ENCODE assay signal across 17 cellular contexts in genomic region chr11:34558673-34559072, GRCh38.
"Had no signal": no experiment of that assay in that cellular context is flagged by ENCODE, and none has a peak within 500 bp of the region (broad histone marks: within the 10 kb centered on the region; RNA-seq: fewer than 3 reads in every experiment).

No MANE protein-coding gene starts in this region.

- DNase-seq: activated CD4-positive, alpha-beta T cell treated with anti-CD3 and anti-CD28 coated beads, Interleukin-2, amount 10 ng/mL, durations not matched to agents 7 days and 5 days; activated CD4-positive, CD25-positive, alpha-beta regulatory T cell; activated CD8-positive, alpha-beta memory T cell treated with anti-CD3 and anti-CD28 coated beads, Interleukin-2, amount 50 U/mL, for 4 hours; activated CD8-positive, alpha-beta T cell treated with anti-CD3 and anti-CD28 coated beads, Interleukin-2, amount 10 ng/mL, durations not matched to agents 7 days and 5 days; activated naive CD4-positive, alpha-beta T cell treated with anti-CD3 and anti-CD28 coated beads for 36 hours; activated T-cell treated with anti-CD3 and anti-CD28 coated beads, Interleukin-2, amount 50 U/mL, for 4 hours; anterior cingulate cortex; left cardiac atrium; natural killer cell; pancreas; sigmoid colon; spleen; stimulated activated CD8-positive, alpha-beta memory T cell treated with anti-CD3 and anti-CD28 coated beads, Interleukin-4, amount 100 ng/mL, for 48 hours; stimulated activated naive CD4-positive, alpha-beta T cell; T-cell; thyroid gland had no signal

- ATAC-seq: activated CD8-positive, alpha-beta T cell treated with anti-CD3 and anti-CD28 coated beads, Interleukin-2, amount 10 ng/mL, durations not matched to agents 7 days and 5 days; activated T-cell treated with anti-CD3 and anti-CD28 coated beads, Interleukin-2, amount 50 U/mL, for 4 hours; left cardiac atrium; natural killer cell; pancreas; T-cell had no signal

- H3K4me3 ChIP-seq: coronary artery, pancreas, sigmoid colon, spleen, thyroid gland had no signal
